ENCODE assay signal across 20 cellular contexts in the genomic region with DNA sequence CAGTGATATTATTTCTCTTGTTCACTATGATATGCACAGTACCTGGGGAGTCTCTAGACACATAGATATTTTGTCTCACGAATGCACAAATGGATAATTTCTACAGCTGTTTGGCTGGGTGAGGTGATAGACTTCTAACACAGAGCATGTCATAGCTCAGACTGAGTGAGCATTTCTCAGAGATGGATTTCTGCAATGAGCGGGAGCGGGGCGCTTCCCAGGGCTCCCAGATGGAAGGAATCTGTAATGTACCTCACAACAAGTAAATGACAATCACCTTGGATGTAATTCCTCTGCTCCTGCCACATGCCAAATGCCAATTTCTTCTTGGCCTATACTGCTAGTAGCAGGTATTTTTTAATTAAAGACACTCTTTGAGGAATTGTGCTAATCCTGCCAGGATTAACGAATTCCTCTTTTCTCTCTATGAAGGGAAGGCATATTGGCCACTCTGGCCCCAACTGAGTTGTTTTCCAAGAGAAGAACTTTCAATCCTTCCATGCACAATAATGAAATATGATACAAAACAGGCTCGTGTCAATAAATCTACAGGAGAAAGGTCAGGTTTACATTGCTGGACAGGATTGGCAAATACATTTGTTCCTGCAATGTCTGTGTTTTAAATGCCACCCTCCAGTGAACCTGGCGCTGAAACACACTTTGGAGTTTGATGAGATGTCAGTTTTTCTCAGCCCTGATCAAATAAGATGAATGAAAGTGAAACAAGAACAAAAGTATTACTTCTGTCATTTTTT.
DNase-seq lines count a peak whose midpoint lies in the region; ATAC-seq and TF ChIP-seq lines count a peak whose summit lies in the region.
"Had no signal": no experiment of that assay in that cellular context is flagged by ENCODE, and none has a peak within 500 bp of the region (broad histone marks: within the 10 kb centered on the region; RNA-seq: fewer than 3 reads in every experiment).

No MANE protein-coding gene starts in this region.

- H3K9me3 ChIP-seq in neural cell (ENCODE audit: low read length), result no peaks in the 10 kb centered on the region
- H3K9me3 ChIP-seq: BE2C, BLaER1 had no signal

- H4K20me1 ChIP-seq in neural cell (ENCODE audit: insufficient read depth), result no peaks in the 10 kb centered on the region
- H4K20me1 ChIP-seq: BLaER1 had no signal

- H3K36me3 ChIP-seq in neural cell (ENCODE audit: insufficient read depth, low read length), result no peaks in the 10 kb centered on the region
- H3K36me3 ChIP-seq: BE2C, BLaER1 had no signal

- no peak overlapping the region for H3K4me2 ChIP-seq in neural cell (ENCODE audit: low read length)
- H3K4me2 ChIP-seq: BLaER1 had no signal

- H3K27ac ChIP-seq in VCaP (peak overlapping the region; percentile 36), neural cell (ENCODE audit: low read length) (no peak overlapping the region)
- H3K27ac ChIP-seq: BLaER1 had no signal

- H3K27me3 ChIP-seq in neural cell (ENCODE audit: insufficient read depth, low read depth, low read length), result no peaks in the 10 kb centered on the region
- H3K27me3 ChIP-seq: BE2C, BLaER1 had no signal

- TF ChIP-seq CTCF in VCaP (conservative IDR thresholded peaks at IDR 0.05) (no peak), neural cell (IDR thresholded peaks at IDR 0.05; ENCODE audit: poor library complexity, severe bottlenecking) (no peak)

- H3K9ac ChIP-seq in neural cell (ENCODE audit: low read length), result no peak overlapping the region
- H3K9ac ChIP-seq: BLaER1 had no signal

- H3K9me2 ChIP-seq in neural cell (ENCODE audit: insufficient read depth, low read length), result no peaks in the 10 kb centered on the region

- TF ChIP-seq RAD21 in neural cell (conservative IDR thresholded peaks at IDR 0.05), result no peak

- H2AFZ ChIP-seq in neural cell (ENCODE audit: low read depth, low read length), result no peak overlapping the region

- no peak overlapping the region for H3K4me3 ChIP-seq in neural cell (ENCODE audit: low read length)
- H3K4me3 ChIP-seq: BLaER1, GM12878 had no signal

- peak; percentile 15 for TF ChIP-seq EP300 in neural cell (conservative IDR thresholded peaks at IDR 0.05; ENCODE audit: poor library complexity, severe bottlenecking)

- H3F3A ChIP-seq in neural cell (ENCODE audit: insufficient read depth, low read length, poor library complexity, severe bottlenecking), result no peaks in the 10 kb centered on the region

- in situ Hi-C loops in G401 (cut with HindIII; ENCODE audit: low sequenced_read_pairs), result no loop called here

- ATAC-seq in GM18517 (IDR thresholded peaks at IDR 0.05; ENCODE audit: unreplicated experiment) (no peak), HG02852 (IDR thresholded peaks at IDR 0.05; ENCODE audit: unreplicated experiment) (no peak)
- ATAC-seq: GM12878 had no signal

- DNase-seq in G401 (ENCODE audit: low spot score) (peak; percentile 28), cerebellar cortex (ENCODE audit: low spot score) (peak; percentile 13), NCI-H1048 (lab: John Stamatoyannopoulos, UW) (no peak), D341Med (ENCODE audit: low spot score) (no peak)
- DNase-seq: 8988T; ACHN; BE2C; C1 segment of cervical spinal cord; CD4-positive, alpha-beta memory T cell; CD4-positive, CD25-positive, alpha-beta regulatory T cell; CD8-positive, alpha-beta memory T cell; COR-L47; DMS79 treated with DMSO at 0.1 percent for 48 hours; GDM1 had no signal

- no peaks in the 10 kb centered on the region for H3K79me2 ChIP-seq in neural cell (replicated peaks; ENCODE audit: insufficient read depth, low read length)

TF ChIP-seq in neural cell, 6 proteins besides CTCF, POLR2A, EP300 and RAD21:
- peak; percentile 53 for TF ChIP-seq REST (IDR thresholded peaks at IDR 0.05; ENCODE audit: borderline replicate concordance)
- no peak for TF ChIP-seq MXI1 (conservative IDR thresholded peaks at IDR 0.05; ENCODE audit: poor library complexity, severe bottlenecking)

Comparison
In these comparisons a context has a peak if more than half of its experiments do, and no peak if none do; other contexts are left out.
1. DNase-seq: peak in G401 (single experiment) and cerebellar cortex (single experiment); none in NCI-H1048 (single experiment) and D341Med (single experiment).